ENCODE assay signal across 8 cellular contexts in the genomic region with DNA sequence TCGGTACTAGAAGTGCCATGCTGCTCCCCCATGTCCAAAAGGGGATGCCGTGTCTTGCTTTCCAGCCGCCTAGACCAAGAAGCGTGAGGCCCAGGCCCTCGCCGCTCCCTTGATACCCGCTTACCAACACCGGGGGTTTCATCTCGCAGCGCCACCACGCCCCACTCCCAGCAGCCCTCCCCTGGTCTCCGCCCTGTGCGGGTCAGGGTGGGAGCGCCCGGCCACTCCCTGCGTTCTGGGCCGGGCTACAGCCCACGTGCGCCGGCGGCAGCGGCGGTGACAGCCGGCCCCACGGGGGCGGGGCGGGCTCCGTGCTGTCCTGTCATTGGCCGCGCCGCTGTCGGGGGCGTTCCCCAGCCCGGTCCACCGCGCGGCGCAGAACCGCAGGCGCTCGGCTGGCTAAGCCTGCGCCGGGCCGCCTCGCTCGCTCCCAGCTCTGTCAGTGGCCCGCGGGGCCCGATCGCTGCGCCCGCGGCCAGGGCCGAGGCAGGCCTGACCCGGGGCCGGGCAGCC. TPM values are rescaled to one million over a fixed set of nuclear protein-coding genes. Genes with fewer than 3 reads are reported as not detected.
A peak's percentile ranks its signal among the peaks of the same experiment; 100 is the strongest.
DNase-seq lines count a peak whose midpoint lies in the region; ATAC-seq and TF ChIP-seq lines count a peak whose summit lies in the region.

A gene with protein sequence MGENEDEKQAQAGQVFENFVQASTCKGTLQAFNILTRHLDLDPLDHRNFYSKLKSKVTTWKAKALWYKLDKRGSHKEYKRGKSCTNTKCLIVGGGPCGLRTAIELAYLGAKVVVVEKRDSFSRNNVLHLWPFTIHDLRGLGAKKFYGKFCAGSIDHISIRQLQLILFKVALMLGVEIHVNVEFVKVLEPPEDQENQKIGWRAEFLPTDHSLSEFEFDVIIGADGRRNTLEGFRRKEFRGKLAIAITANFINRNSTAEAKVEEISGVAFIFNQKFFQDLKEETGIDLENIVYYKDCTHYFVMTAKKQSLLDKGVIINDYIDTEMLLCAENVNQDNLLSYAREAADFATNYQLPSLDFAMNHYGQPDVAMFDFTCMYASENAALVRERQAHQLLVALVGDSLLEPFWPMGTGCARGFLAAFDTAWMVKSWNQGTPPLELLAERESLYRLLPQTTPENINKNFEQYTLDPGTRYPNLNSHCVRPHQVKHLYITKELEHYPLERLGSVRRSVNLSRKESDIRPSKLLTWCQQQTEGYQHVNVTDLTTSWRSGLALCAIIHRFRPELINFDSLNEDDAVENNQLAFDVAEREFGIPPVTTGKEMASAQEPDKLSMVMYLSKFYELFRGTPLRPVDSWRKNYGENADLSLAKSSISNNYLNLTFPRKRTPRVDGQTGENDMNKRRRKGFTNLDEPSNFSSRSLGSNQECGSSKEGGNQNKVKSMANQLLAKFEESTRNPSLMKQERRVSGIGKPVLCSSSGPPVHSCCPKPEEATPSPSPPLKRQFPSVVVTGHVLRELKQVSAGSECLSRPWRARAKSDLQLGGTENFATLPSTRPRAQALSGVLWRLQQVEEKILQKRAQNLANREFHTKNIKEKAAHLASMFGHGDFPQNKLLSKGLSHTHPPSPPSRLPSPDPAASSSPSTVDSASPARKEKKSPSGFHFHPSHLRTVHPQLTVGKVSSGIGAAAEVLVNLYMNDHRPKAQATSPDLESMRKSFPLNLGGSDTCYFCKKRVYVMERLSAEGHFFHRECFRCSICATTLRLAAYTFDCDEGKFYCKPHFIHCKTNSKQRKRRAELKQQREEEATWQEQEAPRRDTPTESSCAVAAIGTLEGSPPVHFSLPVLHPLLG (plus strand): TSS at position 390 of the 513 bp plus-strand sequence. CDS start 51,566 bp downstream, outside the sequence.

- DNase-seq in NCI-H82 treated with DMSO at 0.1 percent for 48 hours (lab: John Stamatoyannopoulos, UW; ENCODE audit: unreplicated experiment) (peak; percentile 64), lung microvascular endothelial cell (ENCODE audit: low read depth in 2 of 2) (peak; percentile 90 to 91)
- DNase-seq in activated CD8-positive, alpha-beta memory T cell treated with anti-CD3 and anti-CD28 coated beads for 24 hours = peak; percentile 92
- DNase-seq in effector CD4-positive, alpha-beta T cell = peak; percentile 72
- peak; percentile 70 to 74 (median 73) for DNase-seq in stimulated activated CD4-positive, alpha-beta T cell treated with anti-CD3 and anti-CD28 coated beads, TNF-alpha, amount 100 ng/mL, for 4 hours (ENCODE audit: low read depth in 3 of 3)

- peak within 1 kb of the TSS; percentile 59 for H3K27ac ChIP-seq in C4-2B

- ATAC-seq in GM19452 (IDR thresholded peaks at IDR 0.05; ENCODE audit: unreplicated experiment) (peak; percentile 97), HG03571 (IDR thresholded peaks at IDR 0.05; ENCODE audit: unreplicated experiment) (peak; percentile 99)

- TF ChIP-seq CTCF in C4-2B (conservative IDR thresholded peaks at IDR 0.05) = no peak

RNA-seq across cellular contexts. Expression of the gene that starts here (rescaled TPM):
- 98.7 and 140 TPM in 2 replicates for total RNA-seq in lung microvascular endothelial cell

Comparison
In these comparisons a context has a peak if more than half of its experiments do, and no peak if none do; other contexts are left out.
1. Peak in every context shown above with its lines: DNase-seq, ATAC-seq and H3K27ac ChIP-seq.